ENCODE assay signal across 23 cellular contexts in genomic region chr6:116335612-116336011, GRCh38. TPM values are rescaled to one million over a fixed set of nuclear protein-coding genes. Genes with fewer than 3 reads are reported as not detected.
DNase-seq lines count a peak whose midpoint lies in the region; ATAC-seq, FAIRE-seq and TF ChIP-seq lines count a peak whose summit lies in the region.
"Had no signal": no experiment of that assay in that cellular context is flagged by ENCODE, and none has a peak within 500 bp of the region (broad histone marks: within the 10 kb centered on the region; RNA-seq: fewer than 3 reads in every experiment).

No MANE protein-coding gene starts in this region.

- intact Hi-C loops in HepG2 (cut with micrococcal nuclease; ENCODE audit: unreplicated experiment): no loop called here
- intact Hi-C loops in right lobe of liver (cut with DNase I): no loop called here
- intact Hi-C loops in endothelial cell of umbilical vein (cut with micrococcal nuclease): no loop called here

- peaks cover 14% of the 10 kb centered on the region for H3K9me3 Mint-ChIP-seq in nephron progenitor cell
- H3K9me3 Mint-ChIP-seq: HFFc6 had no signal

- H3K27me3 ChIP-seq in HepG2 (ENCODE audit: control insufficient read depth in 1 of 2, insufficient read depth in 2 of 2, low read length in 2 of 2) (no peaks in the 10 kb centered on the region), right lobe of liver (no peaks in the 10 kb centered on the region), endothelial cell of umbilical vein (ENCODE audit: control insufficient read depth in 2 of 2, insufficient read depth in 2 of 2, low read length in 2 of 2) (no peaks in the 10 kb centered on the region)
- H3K27me3 ChIP-seq: BLaER1 treated with 17β-estradiol and CSF1 and Interleukin-3, amounts not matched to agents 10 nM and 100 nM had no signal

- peak overlapping the region; percentile 27 for H3K27ac Mint-ChIP-seq in nephron progenitor cell
- H3K27ac Mint-ChIP-seq: B cell; CD8-positive, alpha-beta memory T cell; HFFc6; IgD-negative memory B cell had no signal

- TF ChIP-seq EP300 in HepG2 (IDR thresholded peaks at IDR 0.05; ENCODE audit: low read depth in 2 of 2, low read length in 2 of 2) (no peak), HepG2 (CRISPR knock-in tag; IDR thresholded peaks at IDR 0.05; ENCODE audit: borderline replicate concordance) (no peak)

- H4K20me1 ChIP-seq in HepG2 (ENCODE audit: insufficient read depth, low read length) (no peaks in the 10 kb centered on the region), endothelial cell of umbilical vein (replicated peaks; ENCODE audit: control insufficient read depth, extremely low read depth, insufficient read depth, low read length) (no peaks in the 10 kb centered on the region)
- H4K20me1 ChIP-seq: BLaER1 treated with 17β-estradiol and CSF1 and Interleukin-3, amounts not matched to agents 10 nM and 100 nM had no signal

- H3K36me3 Mint-ChIP-seq in nephron progenitor cell (ENCODE audit: low read depth): peaks cover 23% of the 10 kb centered on the region

- H3K36me3 ChIP-seq in HepG2 (replicated peaks in 1 of 2; ENCODE audit: control insufficient read depth in 1 of 2, insufficient read depth in 2 of 2, low read length in 2 of 2) (no peaks in the 10 kb centered on the region), right lobe of liver (no peaks in the 10 kb centered on the region), endothelial cell of umbilical vein (ENCODE audit: control insufficient read depth in 2 of 2, extremely low read depth in 1 of 2, insufficient read depth in 2 of 2, low read length in 2 of 2) (no peaks in the 10 kb centered on the region)
- H3K36me3 ChIP-seq: BLaER1 treated with 17β-estradiol and CSF1 and Interleukin-3, amounts not matched to agents 10 nM and 100 nM had no signal

- no peak for DNase-seq in HepG2 (ENCODE audit: low spot score)
- DNase-seq in right lobe of liver: no peak
- DNase-seq in endothelial cell of umbilical vein (ENCODE audit: low read depth, low spot score): no peak
- DNase-seq in nephron progenitor cell: no peak
- DNase-seq in KG1 (lab: John Stamatoyannopoulos, UW): no peak
- no peak for DNase-seq in GM12892 (ENCODE audit: insufficient read length)
- DNase-seq: CD8-positive, alpha-beta memory T cell; COR-L47; DMS 273 treated with DMSO at 0.1 percent for 48 hours; DMS53; DND-41; GDM1; GOT3; H7; HFFc6 had no signal

- in situ Hi-C loops in HepG2 (cut with HindIII; ENCODE audit: extremely low pct_ligation_motif_present, low pct_unique_long_range_greater_than_20kb): no loop called here

- no peaks in the 10 kb centered on the region for H3K4me1 Mint-ChIP-seq in nephron progenitor cell

- no peak for FAIRE-seq in HepG2 (lab: Jason Lieb, UNC)
- peak; percentile 46 for FAIRE-seq in endothelial cell of umbilical vein (lab: Jason Lieb, UNC)
- FAIRE-seq in GM12892 (lab: Jason Lieb, UNC): no peak

- no peak for TF ChIP-seq RAD21 in HepG2 (CRISPR knock-in tag; IDR thresholded peaks at IDR 0.05)

- TF ChIP-seq POLR2A in HepG2 (IDR thresholded peaks at IDR 0.05; ENCODE audit: insufficient read depth in 1 of 2, low read depth in 2 of 2, low read length in 2 of 2) (no peak), right lobe of liver (IDR thresholded peaks at IDR 0.05) (no peak), endothelial cell of umbilical vein (IDR thresholded peaks at IDR 0.05; ENCODE audit: low read depth, low read length) (no peak), GM12892 (IDR thresholded peaks at IDR 0.05; ENCODE audit: low read depth, low read length) (no peak)

- H3K27ac ChIP-seq in HepG2 (ENCODE audit: extremely low read length, insufficient read depth, low read length): no peak overlapping the region
- no peak overlapping the region for H3K27ac ChIP-seq in right lobe of liver
- no peak overlapping the region for H3K27ac ChIP-seq in endothelial cell of umbilical vein (ENCODE audit: insufficient read depth, low read depth, low read length)
- H3K27ac ChIP-seq: 22Rv1; BLaER1 treated with 17β-estradiol and CSF1 and Interleukin-3, amounts not matched to agents 10 nM and 100 nM; HL-60; KMS-11 had no signal

- no peak overlapping the region for H3K9ac ChIP-seq in HepG2 (ENCODE audit: insufficient read depth, low read depth, low read length)
- H3K9ac ChIP-seq in endothelial cell of umbilical vein (replicated peaks; ENCODE audit: extremely low read depth, insufficient read depth, low read length): no peak overlapping the region
- H3K9ac ChIP-seq: BLaER1 treated with 17β-estradiol and CSF1 and Interleukin-3, amounts not matched to agents 10 nM and 100 nM; KMS-11 had no signal

- H3K4me3 Mint-ChIP-seq in nephron progenitor cell: no peak overlapping the region
- H3K4me3 Mint-ChIP-seq: B cell; CD8-positive, alpha-beta memory T cell; HFFc6; IgD-negative memory B cell had no signal

- H3K4me3 ChIP-seq in HepG2 (replicated peaks in 1 of 3; ENCODE audit: insufficient read depth in 1 of 3, low read depth in 2 of 3, low read length in 3 of 3) (no peak overlapping the region), right lobe of liver (no peak overlapping the region), endothelial cell of umbilical vein (replicated peaks in 1 of 3; ENCODE audit: insufficient read depth in 1 of 3, low read depth in 1 of 3, low read length in 3 of 3) (no peak overlapping the region)
- H3K4me3 ChIP-seq: BLaER1 treated with 17β-estradiol and CSF1 and Interleukin-3, amounts not matched to agents 10 nM and 100 nM had no signal

- ATAC-seq in HepG2 (no peak), right lobe of liver (no peak), GM21619 (IDR thresholded peaks at IDR 0.05; ENCODE audit: unreplicated experiment) (no peak)
- ATAC-seq: HCT116 had no signal

- 28% methylated on average over 1 of the region's 1 CpG for WGBS in HepG2 (ENCODE audit: low lambda C conversion rate)
- 89% methylated on average over 1 of the region's 1 CpG for WGBS in right lobe of liver (ENCODE audit: insufficient coverage, low coverage, low lambda C conversion rate, missing lambda C conversion rate)

- H3K4me1 ChIP-seq in HepG2 (ENCODE audit: insufficient read depth, low read length) (no peaks in the 10 kb centered on the region), right lobe of liver (no peaks in the 10 kb centered on the region), endothelial cell of umbilical vein (ENCODE audit: control insufficient read depth, extremely low read depth, insufficient read depth, low read length) (no peaks in the 10 kb centered on the region)

- no peaks in the 10 kb centered on the region for H3K79me2 ChIP-seq in HepG2 (ENCODE audit: insufficient read depth, low read length)
- H3K79me2 ChIP-seq in endothelial cell of umbilical vein (ENCODE audit: control insufficient read depth, insufficient read depth, low read length): no peaks in the 10 kb centered on the region

- dilution Hi-C loops in endothelial cell of umbilical vein (cut with MboI; ENCODE audit: extremely low pct_ligation_motif_present, low sequenced_read_pairs): no loop called here

- H2AFZ ChIP-seq in HepG2 (ENCODE audit: low read length) (no peak overlapping the region), endothelial cell of umbilical vein (ENCODE audit: low read depth, low read length) (no peak overlapping the region)

- H3K9me3 ChIP-seq in HepG2 (ENCODE audit: low read length) (no peaks in the 10 kb centered on the region), right lobe of liver (no peaks in the 10 kb centered on the region), endothelial cell of umbilical vein (replicated peaks; ENCODE audit: control insufficient read depth, insufficient read depth, low read length) (no peaks in the 10 kb centered on the region)

- no peaks in the 10 kb centered on the region for H3K9me1 ChIP-seq in endothelial cell of umbilical vein (replicated peaks; ENCODE audit: control insufficient read depth, extremely low read depth, insufficient read depth, low read length)

- TF ChIP-seq CTCF in HepG2 (CRISPR knock-in tag; IDR thresholded peaks at IDR 0.05): no peak
- no peak for TF ChIP-seq CTCF in right lobe of liver (IDR thresholded peaks at IDR 0.05)
- TF ChIP-seq CTCF in endothelial cell of umbilical vein (IDR thresholded peaks at IDR 0.05; ENCODE audit: extremely low read depth in 1 of 2, insufficient read depth in 1 of 2, low read depth in 1 of 2, low read length in 2 of 2): no peak
- no peak for TF ChIP-seq CTCF in nephron progenitor cell (IDR thresholded peaks at IDR 0.05)

- POLR2A ChIA-PET in HepG2 (lab: Yijun Ruan, JAX): no interaction called here
- POLR2A ChIA-PET in endothelial cell of umbilical vein (lab: Charles Lee): no interaction called here

- H3K4me2 ChIP-seq in HepG2 (ENCODE audit: low read depth, low read length) (no peak overlapping the region), endothelial cell of umbilical vein (ENCODE audit: insufficient read depth, low read length) (no peak overlapping the region)
- H3K4me2 ChIP-seq: KMS-11 had no signal

- no TSS peak for BruUV-seq in HepG2 (replicated peaks; lab: Mats Ljungman, UMichigan)
- BruUV-seq in endothelial cell of umbilical vein (replicated peaks; lab: Mats Ljungman, UMichigan): no TSS peak

- CTCF ChIA-PET in HepG2 (lab: Yijun Ruan, JAX; ENCODE audit: low intra/inter-chr PET ratio, low total read pairs): no interaction called here
- CTCF ChIA-PET in endothelial cell of umbilical vein (lab: Charles Lee): no interaction called here

- H3K27me3 Mint-ChIP-seq in nephron progenitor cell (ENCODE audit: low read depth, poor library complexity): no peaks in the 10 kb centered on the region
- H3K27me3 Mint-ChIP-seq: B cell; CD8-positive, alpha-beta memory T cell; IgD-negative memory B cell had no signal

RNA-seq across cellular contexts. Expression of gene DSE, which starts 35.1 kb away (rescaled TPM):
- 3.8 and 4.6 TPM in 2 replicates for total RNA-seq in HepG2 (2016; rRNA removed; fragmentation: Illumina TruSeq; extraction: Trizol)
- total RNA-seq in HepG2 (2016; cell fraction: cytosol; rRNA removed; fragmentation: Illumina TruSeq; extraction: Trizol; ENCODE audit: low read depth): 1.5 and 2.9 TPM in 2 replicates
- total RNA-seq in HepG2 (2016; cell fraction: insoluble cytoplasmic fraction; rRNA removed; fragmentation: Illumina TruSeq; extraction: Trizol): 4.2 and 4.4 TPM in 2 replicates
- 3.7 and 4.2 TPM in 2 replicates for total RNA-seq in HepG2 (2016; cell fraction: membrane; rRNA removed; fragmentation: Illumina TruSeq; extraction: Trizol)
- 10.5 and 11.0 TPM in 2 replicates for total RNA-seq in HepG2 (2016; cell fraction: nucleus; rRNA removed; fragmentation: Illumina TruSeq; extraction: Trizol)
- polyA plus RNA-seq in HepG2 (2011; rRNA removed): 2.6 and 3.0 TPM in 2 replicates
- 1.4 and 1.7 TPM in 2 replicates for polyA plus RNA-seq in HepG2 (2011; cell fraction: cytosol; rRNA removed)
- 5.1 and 5.5 TPM in 2 replicates for polyA plus RNA-seq in HepG2 (2011; cell fraction: nucleus; rRNA removed)
- polyA plus RNA-seq in HepG2 (2012): 2.5 and 4.2 TPM in 2 replicates
- polyA plus RNA-seq in HepG2 (2016; cell fraction: cytosol; fragmentation: Illumina TruSeq; extraction: Trizol; ENCODE audit: low read depth): 0.57 and 0.59 TPM in 2 replicates
- 2.2 and 2.4 TPM in 2 replicates for polyA plus RNA-seq in HepG2 (2016; cell fraction: insoluble cytoplasmic fraction; fragmentation: Illumina TruSeq; extraction: Trizol; ENCODE audit: low read depth)
- polyA plus RNA-seq in HepG2 (2016; cell fraction: membrane; fragmentation: Illumina TruSeq; extraction: Trizol; ENCODE audit: low read depth): 1.0 and 1.1 TPM in 2 replicates
- 4.9 and 5.0 TPM in 2 replicates for polyA plus RNA-seq in HepG2 (2016; cell fraction: nucleus; fragmentation: Illumina TruSeq; extraction: Trizol; ENCODE audit: insufficient read depth, low read depth)
- 4.9 and 12.1 TPM in 2 replicates for polyA minus RNA-seq in HepG2 (2011; rRNA and poly(A)+ RNA removed; ENCODE audit: low replicate concordance)
- 2.1 TPM in 2 replicates for polyA minus RNA-seq in HepG2 (2011; cell fraction: cytosol; rRNA and poly(A)+ RNA removed)
- 21.4 and 23.4 TPM in 2 replicates for polyA minus RNA-seq in HepG2 (2011; cell fraction: nucleus; rRNA and poly(A)+ RNA removed)
- total RNA-seq in right lobe of liver: 10 to 100 TPM in 4 of 6 experiments, 1 to 10 TPM in 2; 8.2 to 17.4 (median 12.2) TPM
- total RNA-seq in endothelial cell of umbilical vein: 25.0 and 31.3 TPM in 2 replicates
- 12.0 and 16.0 TPM in 2 replicates for polyA plus RNA-seq in endothelial cell of umbilical vein
- 11.3 TPM in 2 replicates for polyA plus RNA-seq in endothelial cell of umbilical vein (2011; cell fraction: cytosol; rRNA removed)
- polyA plus RNA-seq in endothelial cell of umbilical vein (2011; cell fraction: nucleus; rRNA removed): 17.0 and 18.4 TPM in 2 replicates
- 12.4 and 14.3 TPM in 2 replicates for polyA plus RNA-seq in endothelial cell of umbilical vein (2012)
- 38.6 and 43.0 TPM in 2 replicates for polyA minus RNA-seq in endothelial cell of umbilical vein
- polyA minus RNA-seq in endothelial cell of umbilical vein (2011; cell fraction: cytosol; rRNA and poly(A)+ RNA removed): 0.61 TPM
- 36.8 and 51.9 TPM in 2 replicates for polyA minus RNA-seq in endothelial cell of umbilical vein (2011; cell fraction: nucleus; rRNA and poly(A)+ RNA removed)
- polyA plus RNA-seq in GM12892 (2012; ENCODE audit: missing spikeins): 36.6 TPM

RNA-seq across cellular contexts. Expression of gene TSPYL1, which starts 55.9 kb away (rescaled TPM):
- total RNA-seq in HepG2 (2016; rRNA removed; fragmentation: Illumina TruSeq; extraction: Trizol): 93.0 and 102 TPM in 2 replicates
- 6.2 and 7.3 TPM in 2 replicates for total RNA-seq in HepG2 (2016; cell fraction: cytosol; rRNA removed; fragmentation: Illumina TruSeq; extraction: Trizol; ENCODE audit: low read depth)
- 86.9 and 96.9 TPM in 2 replicates for total RNA-seq in HepG2 (2016; cell fraction: insoluble cytoplasmic fraction; rRNA removed; fragmentation: Illumina TruSeq; extraction: Trizol)
- total RNA-seq in HepG2 (2016; cell fraction: membrane; rRNA removed; fragmentation: Illumina TruSeq; extraction: Trizol): 27.1 and 29.7 TPM in 2 replicates
- 43.2 and 44.5 TPM in 2 replicates for total RNA-seq in HepG2 (2016; cell fraction: nucleus; rRNA removed; fragmentation: Illumina TruSeq; extraction: Trizol)
- 28.3 and 33.0 TPM in 2 replicates for polyA plus RNA-seq in HepG2 (2011; rRNA removed)
- polyA plus RNA-seq in HepG2 (2011; cell fraction: cytosol; rRNA removed): 20.4 and 29.5 TPM in 2 replicates
- polyA plus RNA-seq in HepG2 (2011; cell fraction: nucleus; rRNA removed): 10.7 and 13.8 TPM in 2 replicates
- 34.7 and 37.0 TPM in 2 replicates for polyA plus RNA-seq in HepG2 (2012)
- 3.1 and 3.8 TPM in 2 replicates for polyA plus RNA-seq in HepG2 (2016; cell fraction: cytosol; fragmentation: Illumina TruSeq; extraction: Trizol; ENCODE audit: low read depth)
- 70.1 and 81.8 TPM in 2 replicates for polyA plus RNA-seq in HepG2 (2016; cell fraction: insoluble cytoplasmic fraction; fragmentation: Illumina TruSeq; extraction: Trizol; ENCODE audit: low read depth)
- 12.6 and 14.3 TPM in 2 replicates for polyA plus RNA-seq in HepG2 (2016; cell fraction: membrane; fragmentation: Illumina TruSeq; extraction: Trizol; ENCODE audit: low read depth)
- 43.9 and 44.2 TPM in 2 replicates for polyA plus RNA-seq in HepG2 (2016; cell fraction: nucleus; fragmentation: Illumina TruSeq; extraction: Trizol; ENCODE audit: insufficient read depth, low read depth)
- polyA minus RNA-seq in HepG2 (2011; rRNA and poly(A)+ RNA removed; ENCODE audit: low replicate concordance): 96.9 and 99.6 TPM in 2 replicates
- polyA minus RNA-seq in HepG2 (2011; cell fraction: cytosol; rRNA and poly(A)+ RNA removed): 45.5 and 51.8 TPM in 2 replicates
- 24.7 and 35.2 TPM in 2 replicates for polyA minus RNA-seq in HepG2 (2011; cell fraction: nucleus; rRNA and poly(A)+ RNA removed)
- total RNA-seq in right lobe of liver: 10 to 100 TPM; 29.1 to 70.4 (median 50.9) TPM
- total RNA-seq in endothelial cell of umbilical vein: 54.5 and 57.3 TPM in 2 replicates
- 28.7 and 32.1 TPM in 2 replicates for polyA plus RNA-seq in endothelial cell of umbilical vein
- polyA plus RNA-seq in endothelial cell of umbilical vein (2011; cell fraction: cytosol; rRNA removed): 22.7 and 22.8 TPM in 2 replicates
- 16.6 and 18.5 TPM in 2 replicates for polyA plus RNA-seq in endothelial cell of umbilical vein (2011; cell fraction: nucleus; rRNA removed)
- polyA plus RNA-seq in endothelial cell of umbilical vein (2012): 30.1 and 38.2 TPM in 2 replicates
- polyA minus RNA-seq in endothelial cell of umbilical vein: 94.4 and 108 TPM in 2 replicates
- polyA minus RNA-seq in endothelial cell of umbilical vein (2011; cell fraction: cytosol; rRNA and poly(A)+ RNA removed): 47.3 TPM
- polyA minus RNA-seq in endothelial cell of umbilical vein (2011; cell fraction: nucleus; rRNA and poly(A)+ RNA removed): 22.3 and 26.4 TPM in 2 replicates
- 25.5 TPM for polyA plus RNA-seq in GM12892 (2012; ENCODE audit: missing spikeins)
